ENCODE assay signal across 14 cellular contexts in the genomic region with DNA sequence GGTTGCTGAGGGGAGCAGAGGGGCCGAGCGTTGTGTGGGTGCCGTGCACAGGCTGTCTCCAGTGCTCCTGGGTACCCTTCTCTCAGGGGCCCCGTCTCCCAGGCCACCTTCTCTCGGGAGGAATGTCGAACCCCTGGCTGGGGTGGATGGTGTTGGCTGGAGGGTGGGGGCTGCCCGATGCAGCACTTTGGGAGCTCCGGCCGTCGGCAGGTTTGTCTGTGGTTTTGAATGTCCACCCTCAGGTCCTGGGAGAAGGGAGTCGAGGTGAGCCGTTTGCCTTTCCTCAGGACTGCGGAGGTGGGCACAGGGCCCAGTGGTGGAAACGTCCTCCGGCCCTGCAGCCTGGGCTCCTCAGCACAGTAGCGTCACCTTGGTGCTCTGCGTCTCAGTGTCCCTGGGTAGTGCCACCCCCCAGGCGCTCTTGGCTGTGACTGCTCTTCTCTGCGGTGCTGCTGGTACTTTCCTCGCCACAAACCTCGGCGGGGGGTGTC.
"Had no signal": no experiment of that assay in that cellular context is flagged by ENCODE, and none has a peak within 500 bp of the region (broad histone marks: within the 10 kb centered on the region; RNA-seq: fewer than 3 reads in every experiment).

No MANE protein-coding gene starts in this region.

- H3K36me3 ChIP-seq: cardiac muscle cell had no signal

- H3K27ac ChIP-seq: cardiac muscle cell, SJCRH30, skin epidermis had no signal

- H3K9me3 ChIP-seq: SJCRH30, upper lobe of left lung had no signal

- DNase-seq: activated CD4-positive, alpha-beta memory T cell treated with anti-CD3 and anti-CD28 coated beads for 36 hours; activated CD4-positive, CD25-positive, alpha-beta regulatory T cell treated with anti-CD3 and anti-CD28 coated beads, Interleukin-2, amount 50 U/mL, for 72 hours; activated T-cell treated with anti-CD3 and anti-CD28 coated beads, Interleukin-2, amount 50 U/mL, for 48 hours; effector CD4-positive, alpha-beta T cell; hippocampal formation; mammary epithelial cell; SJCRH30; SW 1271 had no signal

- H3K4me3 ChIP-seq: cardiac muscle cell, SJCRH30, skin epidermis, upper lobe of left lung had no signal

- H3K4me3 Mint-ChIP-seq: activated CD4-positive, alpha-beta memory T cell treated with anti-CD3 and anti-CD28 coated beads for 36 hours; nephron; stimulated activated effector memory CD8-positive, alpha-beta T cell treated with anti-CD3 and anti-CD28 coated beads, Interleukin-12 subunit alpha, Interleukin-12 subunit beta, amount 100 ng/mL, for 72 hours; T-helper 2 cell treated with Interferon-gamma antibody and Interleukin-4, amounts not matched to agents 5 μg/mL and 100 μg/mL, for 36 hours had no signal

- ATAC-seq: stimulated activated effector memory CD8-positive, alpha-beta T cell treated with anti-CD3 and anti-CD28 coated beads, Interleukin-12 subunit alpha, Interleukin-12 subunit beta, amount 100 ng/mL, for 72 hours had no signal

- H3K27me3 ChIP-seq: cardiac muscle cell, SJCRH30, upper lobe of left lung had no signal

- H3K9me3 Mint-ChIP-seq: activated CD4-positive, alpha-beta memory T cell treated with anti-CD3 and anti-CD28 coated beads for 36 hours; nephron; stimulated activated effector memory CD8-positive, alpha-beta T cell treated with anti-CD3 and anti-CD28 coated beads, Interleukin-12 subunit alpha, Interleukin-12 subunit beta, amount 100 ng/mL, for 72 hours; T-helper 2 cell treated with Interferon-gamma antibody and Interleukin-4, amounts not matched to agents 5 μg/mL and 100 μg/mL, for 36 hours had no signal

- H3K27ac Mint-ChIP-seq: activated CD4-positive, alpha-beta memory T cell treated with anti-CD3 and anti-CD28 coated beads for 36 hours; nephron; stimulated activated effector memory CD8-positive, alpha-beta T cell treated with anti-CD3 and anti-CD28 coated beads, Interleukin-12 subunit alpha, Interleukin-12 subunit beta, amount 100 ng/mL, for 72 hours; T-helper 2 cell treated with Interferon-gamma antibody and Interleukin-4, amounts not matched to agents 5 μg/mL and 100 μg/mL, for 36 hours had no signal

- H3K27me3 Mint-ChIP-seq: activated CD4-positive, alpha-beta memory T cell treated with anti-CD3 and anti-CD28 coated beads for 36 hours had no signal
